In the genomic region with DNA sequence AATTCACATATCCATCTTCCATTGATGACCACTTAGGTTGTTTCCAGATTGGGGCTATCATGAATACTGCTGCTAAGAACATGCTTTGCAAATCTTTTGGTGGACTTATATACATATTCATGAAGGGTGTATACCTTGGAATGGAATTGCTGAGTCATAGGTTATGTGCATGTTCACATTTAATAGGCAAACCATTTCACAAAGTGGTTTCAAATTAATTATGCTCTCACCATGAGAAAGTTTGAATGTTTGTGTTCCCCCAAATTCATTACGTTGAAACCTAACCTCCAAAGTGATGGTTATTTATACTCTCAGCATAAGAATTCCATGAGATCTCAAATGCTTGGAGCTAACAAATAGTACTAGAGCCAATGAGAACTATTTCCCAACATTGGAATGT, we compare ENCODE assay signal across 13 cellular contexts.
DNase-seq lines count a peak whose midpoint lies in the region; ATAC-seq and TF ChIP-seq lines count a peak whose summit lies in the region.
"Had no signal": no experiment of that assay in that cellular context is flagged by ENCODE, and none has a peak within 500 bp of the region (broad histone marks: within the 10 kb centered on the region; RNA-seq: fewer than 3 reads in every experiment).

No MANE protein-coding gene starts in this region.

- 100% methylated on average over 1 of the region's 1 CpG for WGBS in mammary epithelial cell (ENCODE audit: low coverage, missing lambda C conversion rate)

- in situ Hi-C loops in Caki2 (cut with HindIII; ENCODE audit: low pct_unique_long_range_greater_than_20kb, low sequenced_read_pairs), result no loop called here
- in situ Hi-C loops in mammary epithelial cell (cut with MboI; ENCODE audit: low sequenced_read_pairs in 2 of 2), result no loop called here

- no peaks in the 10 kb centered on the region for H3K36me3 ChIP-seq in mammary epithelial cell (ENCODE audit: insufficient read depth, low read length)

- H3K27ac ChIP-seq in mammary epithelial cell (ENCODE audit: insufficient read depth, low read depth, low read length) (no peak overlapping the region), foreskin keratinocyte (no peak overlapping the region)

- H3K9me3 ChIP-seq in mammary epithelial cell (replicated peaks; ENCODE audit: insufficient read depth, low read length), result no peaks in the 10 kb centered on the region

- H4K20me1 ChIP-seq in mammary epithelial cell (ENCODE audit: insufficient read depth, low read length), result no peaks in the 10 kb centered on the region

- CTCF ChIA-PET in mammary epithelial cell (lab: Charles Lee; ENCODE audit: low non-redundant PET), result no interaction called here

- intact Hi-C loops in mammary epithelial cell (cut with micrococcal nuclease), result no loop called here

- BruUV-seq in mammary epithelial cell (replicated peaks; lab: Mats Ljungman, UMichigan), result no TSS peak

- ATAC-seq in foreskin keratinocyte (no peak), GM19023 (IDR thresholded peaks at IDR 0.05; ENCODE audit: unreplicated experiment) (no peak), GM21737 (IDR thresholded peaks at IDR 0.05; ENCODE audit: unreplicated experiment) (no peak)
- ATAC-seq: Panc1 had no signal

- no peaks in the 10 kb centered on the region for H3K27me3 ChIP-seq in mammary epithelial cell (ENCODE audit: insufficient read depth, low read length)
- no peaks in the 10 kb centered on the region for H3K27me3 ChIP-seq in foreskin keratinocyte

- no peak for TF ChIP-seq POLR2A in NB4 (IDR thresholded peaks at IDR 0.05; ENCODE audit: extremely low read depth, insufficient read length)

- H3K79me2 ChIP-seq in mammary epithelial cell (ENCODE audit: insufficient read depth, low read length), result no peaks in the 10 kb centered on the region

- H3K9ac ChIP-seq in mammary epithelial cell (ENCODE audit: insufficient read depth, low read length), result no peak overlapping the region

- H2AFZ ChIP-seq in mammary epithelial cell (ENCODE audit: low read depth, low read length), result no peak overlapping the region

- TF ChIP-seq CTCF in NB4 (IDR thresholded peaks at IDR 0.05; ENCODE audit: low read depth, low read length) (no peak), mammary epithelial cell (conservative IDR thresholded peaks at IDR 0.05 in 1 of 2, IDR thresholded peaks at IDR 0.05 in 1 of 2; ENCODE audit: extremely low read depth in 1 of 2, insufficient read depth in 1 of 2, low read depth in 1 of 2, low read length in 2 of 2) (no peak), foreskin keratinocyte (conservative IDR thresholded peaks at IDR 0.05) (no peak)

- no peak overlapping the region for H3K4me2 ChIP-seq in mammary epithelial cell (ENCODE audit: insufficient read depth, low read depth, low read length)

- H3K4me3 ChIP-seq in NB4 (ENCODE audit: low read depth, low read length), result no peak overlapping the region
- H3K4me3 ChIP-seq in mammary epithelial cell (replicated peaks in 1 of 3; ENCODE audit: insufficient read depth in 1 of 3, low read depth in 2 of 3, low read length in 3 of 3), result no peak overlapping the region

- peak; percentile 51 for DNase-seq in Caki2 (ENCODE audit: low read depth)
- peak; percentile 8 for DNase-seq in NB4 (ENCODE audit: low read depth)
- peak; percentile 9 for DNase-seq in mammary epithelial cell
- DNase-seq in foreskin keratinocyte, result peak; percentile 7 to 41
- DNase-seq in NOMO-1 treated with dmso at 0.1 percent for 144 hours (lab: John Stamatoyannopoulos, UW; ENCODE audit: unreplicated experiment), result no peak
- DNase-seq: CD4-positive, alpha-beta T cell; NCI-H1092; NCI-H226; NCI-H69; Right ventricle myocardium superior had no signal

- H3K4me1 ChIP-seq in mammary epithelial cell (ENCODE audit: insufficient read depth, low read length), result no peaks in the 10 kb centered on the region
- H3K4me1 ChIP-seq in foreskin keratinocyte, result no peaks in the 10 kb centered on the region

- dilution Hi-C loops in mammary epithelial cell (cut with HindIII; ENCODE audit: low sequenced_read_pairs), result no loop called here
